ENCODE assay signal across 31 cellular contexts in genomic region chr12:131052891-131053290, GRCh38.
"Had no signal": no experiment of that assay in that cellular context is flagged by ENCODE, and none has a peak within 500 bp of the region (broad histone marks: within the 10 kb centered on the region; RNA-seq: fewer than 3 reads in every experiment).

No MANE protein-coding gene starts in this region.

- FAIRE-seq: endothelial cell of umbilical vein, islet of Langerhans, small intestine had no signal

- H2AFZ ChIP-seq: neural progenitor cell had no signal

- DNase-seq: colonic mucosa; effector CD8-positive, alpha-beta T cell; endodermal cell; esophagus squamous epithelium; foreskin melanocyte; glutamatergic neuron; heart right ventricle; hippocampal formation; kidney glomerular epithelial cell; left colon; left ventricle myocardium superior; natural killer cell; nucleus accumbens; ovary; small intestine; stimulated activated CD4-positive, alpha-beta T cell treated with anti-CD3 and anti-CD28 coated beads, Interleukin-12 subunit alpha, Interleukin-12 subunit beta, amount 100 ng/mL, for 4 hours; stimulated activated CD4-positive, alpha-beta T cell treated with anti-CD3 and anti-CD28 coated beads, Interleukin-1b, Interleukin-23, amount 100 ng/mL, for 48 hours; stimulated activated CD4-positive, alpha-beta T cell treated with anti-CD3 and anti-CD28 coated beads, Interleukin-4, amount 100 ng/mL, for 1 hour; stimulated activated CD8-positive, alpha-beta memory T cell treated with anti-CD3 and anti-CD28 coated beads, Interleukin-4, amount 100 ng/mL, for 48 hours; stimulated activated naive CD4-positive, alpha-beta T cell treated with Interleukin-2 at 50 U/mL for 16 hours; stomach; thyroid gland; trophoblast cell had no signal

- H3K36me3 ChIP-seq: colonic mucosa, esophagus squamous epithelium, heart right ventricle, neural progenitor cell, ovary, right lobe of liver, stomach, thyroid gland, vagina had no signal

- ATAC-seq: heart right ventricle, left colon, left ventricle myocardium superior, natural killer cell, right lobe of liver had no signal

- H3K27me3 ChIP-seq: colonic mucosa, heart right ventricle, neural progenitor cell, ovary, right lobe of liver, stomach, thyroid gland, vagina had no signal

- H3K9me3 Mint-ChIP-seq: dendritic cell treated with granulocyte-macrophage colony-stimulating factor and Interleukin-4, amounts not matched to agents 40 ng/mL and 50 ng/mL, for 4 days; endodermal cell; memory B cell; natural killer cell; neural progenitor cell had no signal

- H3K27ac ChIP-seq: colonic mucosa, esophagus squamous epithelium, heart right ventricle, neural progenitor cell, ovary, right lobe of liver, stomach, thyroid gland, vagina had no signal

- H3K4me1 ChIP-seq: colonic mucosa, neural progenitor cell, right lobe of liver, stomach, thyroid gland had no signal

- H3K4me3 ChIP-seq: colonic mucosa, esophagus squamous epithelium, heart right ventricle, lung, neural progenitor cell, ovary, right lobe of liver, stomach, thyroid gland, vagina had no signal

- H3K4me1 Mint-ChIP-seq: memory B cell, natural killer cell had no signal

- H3K9ac ChIP-seq: neural progenitor cell had no signal

- H3K4me2 ChIP-seq: neural progenitor cell had no signal

- H3K36me3 Mint-ChIP-seq: memory B cell, natural killer cell, neural progenitor cell had no signal

- H3K27ac Mint-ChIP-seq: dendritic cell treated with granulocyte-macrophage colony-stimulating factor and Interleukin-4, amounts not matched to agents 40 ng/mL and 50 ng/mL, for 4 days; endodermal cell; memory B cell; natural killer cell; neural progenitor cell had no signal

- H3K9me3 ChIP-seq: colonic mucosa, esophagus squamous epithelium, heart right ventricle, ovary, right lobe of liver, stomach, thyroid gland, vagina had no signal

- H3K4me3 Mint-ChIP-seq: dendritic cell treated with granulocyte-macrophage colony-stimulating factor and Interleukin-4, amounts not matched to agents 40 ng/mL and 50 ng/mL, for 4 days; endodermal cell; memory B cell; natural killer cell; neural progenitor cell had no signal
